15 cellular contexts compared by ENCODE assay signal in genomic region chr2:217491271-217491670, GRCh38.
"Had no signal": no experiment of that assay in that cellular context is flagged by ENCODE, and none has a peak within 500 bp of the region (broad histone marks: within the 10 kb centered on the region; RNA-seq: fewer than 3 reads in every experiment).

No MANE protein-coding gene starts in this region.

- H3K27ac ChIP-seq: adrenal gland, skin epidermis, tibial nerve had no signal

- H3K9me3 ChIP-seq: adrenal gland, tibial nerve had no signal

- ATAC-seq: natural killer cell, right cardiac atrium had no signal

- H3K4me1 ChIP-seq: adrenal gland, tibial nerve had no signal

- H3K4me3 ChIP-seq: adrenal gland, skin epidermis, tibial nerve had no signal

- H3K36me3 ChIP-seq: adrenal gland, tibial nerve had no signal

- DNase-seq: activated CD4-positive, alpha-beta memory T cell treated with anti-CD3 and anti-CD28 coated beads, Interleukin-2, amount 10 ng/mL, durations not matched to agents 7 days and 5 days; activated CD4-positive, alpha-beta T cell treated with anti-CD3 and anti-CD28 coated beads for 4 hours; activated effector memory CD4-positive, alpha-beta T cell treated with anti-CD3 and anti-CD28 coated beads, Interleukin-2, amount 50 U/mL, for 16 hours; activated T-cell treated with anti-CD3 and anti-CD28 coated beads, Interleukin-2, amount 50 U/mL, for 48 hours; adrenal gland; hippocampal formation; kidney; mesendoderm; natural killer cell; nucleus accumbens; right cardiac atrium; stimulated activated CD4-positive, alpha-beta T cell treated with anti-CD3 and anti-CD28 coated beads, Interleukin-4, amount 100 ng/mL, for 24 hours; stimulated activated naive CD4-positive, alpha-beta T cell had no signal

- H3K27me3 ChIP-seq: adrenal gland, tibial nerve had no signal
